Comparison of ENCODE assay signal across 18 cellular contexts in the genomic region with DNA sequence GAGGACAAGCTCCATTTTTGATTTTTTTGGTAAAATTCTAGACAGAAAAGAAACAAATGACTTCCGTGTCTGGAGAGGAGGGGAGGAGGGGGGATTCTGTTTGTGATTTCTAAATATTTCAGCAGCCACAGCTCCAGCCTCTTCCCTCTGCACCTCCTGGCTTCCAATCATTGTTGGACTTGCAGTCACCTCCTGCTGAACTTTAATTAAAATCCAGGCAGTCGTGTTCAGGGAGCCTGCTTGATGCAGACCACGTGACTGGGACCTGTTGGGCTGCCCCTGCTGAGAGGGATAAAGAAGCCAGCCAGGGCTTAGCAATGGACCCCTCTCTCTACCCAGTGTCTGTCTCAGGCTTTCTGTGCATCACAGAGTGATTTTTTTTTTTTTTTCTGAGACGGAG.
DNase-seq lines count a peak whose midpoint lies in the region; ATAC-seq and TF ChIP-seq lines count a peak whose summit lies in the region.
"Had no signal": no experiment of that assay in that cellular context is flagged by ENCODE, and none has a peak within 500 bp of the region (broad histone marks: within the 10 kb centered on the region; RNA-seq: fewer than 3 reads in every experiment).

No MANE protein-coding gene starts in this region.

- intact Hi-C loops in thyroid gland (cut with DNase I), result no loop called here

- no peak for TF ChIP-seq POLR2A in thyroid gland (IDR thresholded peaks at IDR 0.05)

- H3K4me1 ChIP-seq in neuron (ENCODE audit: insufficient read depth, low read length), result peaks cover 51% of the 10 kb centered on the region
- no peaks in the 10 kb centered on the region for H3K4me1 ChIP-seq in thyroid gland

- H3K27me3 ChIP-seq in H7 (ENCODE audit: control insufficient read depth, insufficient read depth, low read length) (no peaks in the 10 kb centered on the region), neuron (ENCODE audit: insufficient read depth, low read length) (no peaks in the 10 kb centered on the region), thyroid gland (no peaks in the 10 kb centered on the region)
- H3K27me3 ChIP-seq: gastrocnemius medialis had no signal

- H3K36me3 ChIP-seq in H7 (replicated peaks; ENCODE audit: control insufficient read depth, insufficient read depth, low read length) (no peaks in the 10 kb centered on the region), neuron (ENCODE audit: insufficient read depth, low read length) (no peaks in the 10 kb centered on the region), thyroid gland (no peaks in the 10 kb centered on the region)
- H3K36me3 ChIP-seq: gastrocnemius medialis had no signal

- DNase-seq in H7 (peak; percentile 56), NCI-H2227 treated with DMSO at 0.1 percent for 48 hours (lab: John Stamatoyannopoulos, UW) (peak; percentile 57), choroid plexus epithelial cell (ENCODE audit: low read depth) (peak; percentile 14), GM19238 (ENCODE audit: insufficient read length, low spot score) (no peak), thyroid gland (no peak)
- DNase-seq: activated CD4-positive, alpha-beta T cell treated with anti-CD3 and anti-CD28 coated beads, Interleukin-2, amount 10 ng/mL, durations not matched to agents 24 days and 14 days; activated effector memory CD4-positive, alpha-beta T cell treated with Interleukin-2 at 50 U/mL for 16 hours; CD8-positive, alpha-beta memory T cell; gastrocnemius medialis; left cardiac atrium; NCI-H187; NCI-H524 treated with DMSO at 0.1 percent for 48 hours; OCI-M1; SHP77; T-cell had no signal

- TF ChIP-seq CTCF in choroid plexus epithelial cell (conservative IDR thresholded peaks at IDR 0.05; ENCODE audit: low read depth, low read length), result no peak
- no peak for TF ChIP-seq CTCF in thyroid gland (IDR thresholded peaks at IDR 0.05)

- no peak overlapping the region for H3K4me3 ChIP-seq in H7 (ENCODE audit: insufficient read depth, low read depth, low read length)
- no peak overlapping the region for H3K4me3 ChIP-seq in choroid plexus epithelial cell (ENCODE audit: low read depth, low read length)
- H3K4me3 ChIP-seq in neuron (ENCODE audit: low read length), result peak overlapping the region; percentile 27
- no peak overlapping the region for H3K4me3 ChIP-seq in thyroid gland (replicated peaks in 1 of 3)
- H3K4me3 ChIP-seq: gastrocnemius medialis had no signal

- no peak overlapping the region for H3K27ac ChIP-seq in thyroid gland
- H3K27ac ChIP-seq: gastrocnemius medialis had no signal

- 64 to 78% methylated on average over 4 of the region's 4 CpGs for WGBS in thyroid gland, 2 donors

- H3K9me3 ChIP-seq in neuron (ENCODE audit: low read length), result no peaks in the 10 kb centered on the region
- no peaks in the 10 kb centered on the region for H3K9me3 ChIP-seq in thyroid gland
- H3K9me3 ChIP-seq: gastrocnemius medialis had no signal

- no peak overlapping the region for H2AFZ ChIP-seq in neuron (ENCODE audit: low read depth, low read length)

- no peak for ATAC-seq in HG02623 (IDR thresholded peaks at IDR 0.05; ENCODE audit: unreplicated experiment)
- ATAC-seq in GM19351 (IDR thresholded peaks at IDR 0.05; ENCODE audit: unreplicated experiment), result no peak
- ATAC-seq: gastrocnemius medialis, left cardiac atrium, T-cell had no signal

Comparison
In these comparisons a context has a peak if more than half of its experiments do, and no peak if none do; other contexts are left out.
1. DNase-seq: peak in H7 (single experiment), NCI-H2227 treated with DMSO at 0.1 percent for 48 hours (single experiment) and choroid plexus epithelial cell (single experiment); none in GM19238 (single experiment) and thyroid gland (0 of 2).